ENCODE assay signal across 8 cellular contexts in genomic region chr7:102479982-102480637, GRCh38. TPM values are rescaled to one million over a fixed set of nuclear protein-coding genes. Genes with fewer than 3 reads are reported as not detected.
DNase-seq lines count a peak whose midpoint lies in the region; ATAC-seq and TF ChIP-seq lines count a peak whose summit lies in the region.
"Not testable (repeated sequence)": the region's sequence is repeated elsewhere in the genome, so short reads cannot be mapped to it uniquely, and the experiment has no call there.

No MANE protein-coding gene starts in this region.

- DNase-seq in CD14-positive monocyte (ENCODE audit: low spot score) (peak; percentile 28), MG63 (peak; percentile 42), left lung (peak; percentile 34 to 69), posterior vena cava (ENCODE audit: low spot score) (peak; percentile 79), tibial nerve (ENCODE audit: low spot score in 2 of 2) (peak; percentile 10 to 54)
- peak; percentile 81 for DNase-seq in activated CD4-positive, alpha-beta T cell treated with anti-CD3 and anti-CD28 coated beads, Interleukin-2, amount 10 ng/mL, durations not matched to agents 24 days and 14 days
- not testable (repeated sequence) for DNase-seq in astrocyte of the cerebellum (ENCODE audit: low read depth); fibroblast of lung (ENCODE audit: low read depth in 2 of 2)

- ATAC-seq in left lung: not testable (repeated sequence)

- not testable (repeated sequence) for H3K4me3 ChIP-seq in MG63; astrocyte of the cerebellum (ENCODE audit: low read depth, low read length); fibroblast of lung (replicated peaks in 1 of 4; ENCODE audit: control extremely low read depth in 1 of 4, insufficient read depth in 1 of 4, low read depth in 3 of 4, low read length in 4 of 4); left lung; tibial nerve

- not testable (repeated sequence) for H3K9me3 Mint-ChIP-seq in CD14-positive monocyte; activated CD4-positive, alpha-beta T cell treated with anti-CD3 and anti-CD28 coated beads, Interleukin-2, amount 10 ng/mL, durations not matched to agents 24 days and 14 days

- not testable (repeated sequence) for H3K27me3 Mint-ChIP-seq in CD14-positive monocyte (ENCODE audit: low read depth in 3 of 3); activated CD4-positive, alpha-beta T cell treated with anti-CD3 and anti-CD28 coated beads, Interleukin-2, amount 10 ng/mL, durations not matched to agents 24 days and 14 days

- in situ Hi-C loops in astrocyte of the cerebellum (cut with HindIII; ENCODE audit: low sequenced_read_pairs): not testable (repeated sequence)

- not testable (repeated sequence) for H3K4me1 ChIP-seq in fibroblast of lung (ENCODE audit: control insufficient read depth, extremely low read depth, insufficient read depth, low read length); left lung; tibial nerve

- not testable (repeated sequence) for H3K27ac ChIP-seq in fibroblast of lung (ENCODE audit: insufficient read depth, low read length); left lung; tibial nerve

- H3K4me2 ChIP-seq in fibroblast of lung (ENCODE audit: extremely low read depth, insufficient read depth, low read length): not testable (repeated sequence)

- H3K4me3 Mint-ChIP-seq in CD14-positive monocyte: peak overlapping the region in 1 of 2 donors; percentile 53
- H3K4me3 Mint-ChIP-seq in activated CD4-positive, alpha-beta T cell treated with anti-CD3 and anti-CD28 coated beads, Interleukin-2, amount 10 ng/mL, durations not matched to agents 24 days and 14 days: not testable (repeated sequence)

- H3K9ac ChIP-seq in fibroblast of lung (ENCODE audit: insufficient read depth, low read length): not testable (repeated sequence)

- H3K27me3 ChIP-seq in MG63; fibroblast of lung (ENCODE audit: control insufficient read depth, insufficient read depth, low read length); left lung; tibial nerve: not testable (repeated sequence)

- intact Hi-C loops in CD14-positive monocyte (cut with micrococcal nuclease); activated CD4-positive, alpha-beta T cell treated with anti-CD3 and anti-CD28 coated beads, Interleukin-2, amount 10 ng/mL, durations not matched to agents 24 days and 14 days (cut with micrococcal nuclease); left lung (cut with DNase I); posterior vena cava (cut with DNase I): not testable (repeated sequence)

- not testable (repeated sequence) for H3K36me3 Mint-ChIP-seq in CD14-positive monocyte; activated CD4-positive, alpha-beta T cell treated with anti-CD3 and anti-CD28 coated beads, Interleukin-2, amount 10 ng/mL, durations not matched to agents 24 days and 14 days (ENCODE audit: low read depth)

- H3K4me1 Mint-ChIP-seq in CD14-positive monocyte; activated CD4-positive, alpha-beta T cell treated with anti-CD3 and anti-CD28 coated beads, Interleukin-2, amount 10 ng/mL, durations not matched to agents 24 days and 14 days: not testable (repeated sequence)

- TF ChIP-seq CTCF in CD14-positive monocyte (IDR thresholded peaks at IDR 0.05) (peak; percentile 37), astrocyte of the cerebellum (IDR thresholded peaks at IDR 0.05; ENCODE audit: low read depth, low read length, missing control alignments) (peak; percentile 35), fibroblast of lung (conservative IDR thresholded peaks at IDR 0.05 in 1 of 2, IDR thresholded peaks at IDR 0.05 in 1 of 2; ENCODE audit: low read depth in 1 of 2, low read length in 2 of 2) (peak; percentile 11 to 32), left lung (IDR thresholded peaks at IDR 0.05) (peak in 1 of 2 donors; percentile 13), tibial nerve (IDR thresholded peaks at IDR 0.05) (peak in 4 of 5 experiments; percentile 32 to 71 (median 46))

- H3K27ac Mint-ChIP-seq in CD14-positive monocyte; activated CD4-positive, alpha-beta T cell treated with anti-CD3 and anti-CD28 coated beads, Interleukin-2, amount 10 ng/mL, durations not matched to agents 24 days and 14 days: not testable (repeated sequence)

- H3K79me2 ChIP-seq in fibroblast of lung (ENCODE audit: control insufficient read depth, insufficient read depth, low read length): not testable (repeated sequence)

- TF ChIP-seq EP300 in tibial nerve (IDR thresholded peaks at IDR 0.05): not testable (repeated sequence)

- H3K36me3 ChIP-seq in MG63; fibroblast of lung (ENCODE audit: control insufficient read depth, insufficient read depth, low read length); left lung; tibial nerve: not testable (repeated sequence)

- H2AFZ ChIP-seq in fibroblast of lung (ENCODE audit: low read length): not testable (repeated sequence)

- not testable (repeated sequence) for H4K20me1 ChIP-seq in fibroblast of lung (ENCODE audit: control insufficient read depth, extremely low read depth, insufficient read depth, low read length)

- WGBS in tibial nerve, 2 donors: 3 to 10% methylated on average over 8 to 9 of the region's 11 CpGs

- not testable (repeated sequence) for TF ChIP-seq POLR2A in tibial nerve (IDR thresholded peaks at IDR 0.05)

- H3K9me3 ChIP-seq in MG63; fibroblast of lung (ENCODE audit: control insufficient read depth, insufficient read depth, low read depth, low read length); left lung; tibial nerve: not testable (repeated sequence)

RNA-seq across cellular contexts. Expression of gene POLR2J, which starts 1.4 kb away (rescaled TPM):
- 100 to 1,000 TPM in 1 of 2 donors, 10 to 100 TPM in 1; 65.7 to 104 TPM for polyA plus RNA-seq in CD14-positive monocyte
- 18.4 and 45.5 TPM in 2 replicates for total RNA-seq in MG63 (2014; rRNA removed; shearing (Covaris generic); ENCODE audit: low replicate concordance)
- total RNA-seq in activated CD4-positive, alpha-beta T cell treated with anti-CD3 and anti-CD28 coated beads, Interleukin-2, amount 10 ng/mL, durations not matched to agents 24 days and 14 days: 46.8 and 50.8 TPM in 2 replicates
- 27.0 and 37.2 TPM in 2 replicates for total RNA-seq in fibroblast of lung
- polyA plus RNA-seq in fibroblast of lung: 55.3 and 91.2 TPM in 2 replicates
- 67.2 and 94.6 TPM in 2 replicates for polyA plus RNA-seq in fibroblast of lung (2012)
- polyA minus RNA-seq in fibroblast of lung (ENCODE audit: low replicate concordance): 8.0 and 13.8 TPM in 2 replicates
- total RNA-seq in left lung: 10 to 100 TPM; 30.5 to 39.0 TPM
- 10 to 100 TPM; 35.0 to 40.3 TPM for total RNA-seq in posterior vena cava
- 10 to 100 TPM in 3 of 4 donors, 1 to 10 TPM in 1; 9.6 to 24.0 (median 18.9) TPM for total RNA-seq in tibial nerve

RNA-seq across cellular contexts. Expression of gene LRWD1, which starts 15.3 kb away (rescaled TPM):
- 1 to 10 TPM; 5.4 to 6.1 TPM for polyA plus RNA-seq in CD14-positive monocyte
- 19.6 and 29.7 TPM in 2 replicates for total RNA-seq in MG63 (2014; rRNA removed; shearing (Covaris generic); ENCODE audit: low replicate concordance)
- 30.5 and 32.4 TPM in 2 replicates for total RNA-seq in activated CD4-positive, alpha-beta T cell treated with anti-CD3 and anti-CD28 coated beads, Interleukin-2, amount 10 ng/mL, durations not matched to agents 24 days and 14 days
- total RNA-seq in fibroblast of lung: 14.5 and 18.7 TPM in 2 replicates
- 7.4 and 12.1 TPM in 2 replicates for polyA plus RNA-seq in fibroblast of lung
- polyA plus RNA-seq in fibroblast of lung (2012): 10.0 and 16.9 TPM in 2 replicates
- polyA minus RNA-seq in fibroblast of lung (ENCODE audit: low replicate concordance): 12.9 and 18.0 TPM in 2 replicates
- total RNA-seq in left lung: 10 to 100 TPM; 12.9 to 16.6 TPM
- 1 to 10 TPM; 6.6 to 9.2 TPM for total RNA-seq in posterior vena cava
- total RNA-seq in tibial nerve: 10 to 100 TPM; 14.6 to 41.4 (median 28.2) TPM

RNA-seq across cellular contexts. Expression of gene ALKBH4, which starts 15.4 kb away (rescaled TPM):
- polyA plus RNA-seq in CD14-positive monocyte (10 to 100 TPM in 1 of 2 donors, 1 to 10 TPM in 1; 9.7 to 11.8 TPM), fibroblast of lung (3.7 and 4.3 TPM in 2 replicates)
- 10.8 and 17.1 TPM in 2 replicates for total RNA-seq in MG63 (2014; rRNA removed; shearing (Covaris generic); ENCODE audit: low replicate concordance)
- 9.9 and 10.9 TPM in 2 replicates for total RNA-seq in activated CD4-positive, alpha-beta T cell treated with anti-CD3 and anti-CD28 coated beads, Interleukin-2, amount 10 ng/mL, durations not matched to agents 24 days and 14 days
- total RNA-seq in fibroblast of lung (11.6 and 13.2 TPM in 2 replicates), left lung (1 to 10 TPM; 8.6 to 9.5 TPM), posterior vena cava (1 to 10 TPM; 6.4 to 6.8 TPM), tibial nerve (10 to 100 TPM; 17.4 to 21.0 (median 19.1) TPM)
- 6.8 and 9.4 TPM in 2 replicates for polyA plus RNA-seq in fibroblast of lung (2012)
- 3.7 and 9.0 TPM in 2 replicates for polyA minus RNA-seq in fibroblast of lung (ENCODE audit: low replicate concordance)

RNA-seq across cellular contexts. Expression of gene RASA4B, which starts 37.5 kb away (rescaled TPM):
- polyA plus RNA-seq in CD14-positive monocyte (10 to 100 TPM in 1 of 2 donors, 1 to 10 TPM in 1; 6.3 to 20.1 TPM), fibroblast of lung (0.68 and 1.4 TPM in 2 replicates)
- 0.12 and 1.7 TPM in 2 replicates for total RNA-seq in MG63 (2014; rRNA removed; shearing (Covaris generic); ENCODE audit: low replicate concordance)
- 27.1 and 28.6 TPM in 2 replicates for total RNA-seq in activated CD4-positive, alpha-beta T cell treated with anti-CD3 and anti-CD28 coated beads, Interleukin-2, amount 10 ng/mL, durations not matched to agents 24 days and 14 days
- total RNA-seq in fibroblast of lung (1.5 and 2.1 TPM in 2 replicates), left lung (10 to 100 TPM; 18.1 to 18.5 TPM), posterior vena cava (10 to 100 TPM; 12.1 to 17.6 TPM), tibial nerve (10 to 100 TPM; 10.5 to 56.1 (median 32.3) TPM)
- 2.5 and 4.8 TPM in 2 replicates for polyA plus RNA-seq in fibroblast of lung (2012)
- polyA minus RNA-seq in fibroblast of lung (ENCODE audit: low replicate concordance): 3.6 TPM in 1 of 2 replicates, not detected in the other

RNA-seq across cellular contexts. Expression of gene ORAI2, which starts 46.7 kb away (rescaled TPM):
- polyA plus RNA-seq in CD14-positive monocyte: 10 to 100 TPM; 38.2 to 50.0 TPM
- total RNA-seq in MG63 (2014; rRNA removed; shearing (Covaris generic); ENCODE audit: low replicate concordance): 24.3 and 27.1 TPM in 2 replicates
- 45.8 and 49.8 TPM in 2 replicates for total RNA-seq in activated CD4-positive, alpha-beta T cell treated with anti-CD3 and anti-CD28 coated beads, Interleukin-2, amount 10 ng/mL, durations not matched to agents 24 days and 14 days
- 14.9 and 26.6 TPM in 2 replicates for total RNA-seq in fibroblast of lung
- 20.3 and 22.1 TPM in 2 replicates for polyA plus RNA-seq in fibroblast of lung
- polyA plus RNA-seq in fibroblast of lung (2012): 40.1 and 40.2 TPM in 2 replicates
- 62.5 and 69.8 TPM in 2 replicates for polyA minus RNA-seq in fibroblast of lung (ENCODE audit: low replicate concordance)
- total RNA-seq in left lung: 10 to 100 TPM; 22.3 to 38.2 TPM
- 10 to 100 TPM; 13.0 to 17.5 TPM for total RNA-seq in posterior vena cava
- total RNA-seq in tibial nerve: 10 to 100 TPM in 1 of 4 donors, 1 to 10 TPM in 3; 4.4 to 18.6 (median 7.7) TPM
